In genomic region chr14:22184157-22185025, GRCh38 we compare ENCODE assay signal across 22 cellular contexts.
DNase-seq lines count a peak whose midpoint lies in the region; ATAC-seq and TF ChIP-seq lines count a peak whose summit lies in the region.
"Had no signal": no experiment of that assay in that cellular context is flagged by ENCODE, and none has a peak within 500 bp of the region (broad histone marks: within the 10 kb centered on the region; RNA-seq: fewer than 3 reads in every experiment).

No MANE protein-coding gene starts in this region.

- TF ChIP-seq CTCF in Calu3 (IDR thresholded peaks at IDR 0.05; ENCODE audit: unreplicated experiment), result no peak
- TF ChIP-seq CTCF in astrocyte of the spinal cord (IDR thresholded peaks at IDR 0.05; ENCODE audit: low read depth, low read length), result no peak

- CTCF ChIA-PET in Calu3 (lab: Charles Lee), result interaction anchor here (0.7 to 1.8 kb wide), 8 partner anchors 17 to 136 kb away, joined by 3 to 9 read pairs (median 4); no protein-coding TSS in a partner anchor

- no peaks in the 10 kb centered on the region for H3K9me3 ChIP-seq in T-helper 17 cell (ENCODE audit: control insufficient read depth, low read length, poor library complexity, severe bottlenecking)
- H3K9me3 ChIP-seq: body of pancreas, thoracic aorta had no signal

- no peaks in the 10 kb centered on the region for H3K9me3 Mint-ChIP-seq in Calu3 (ENCODE audit: low read depth, unreplicated experiment)
- H3K9me3 Mint-ChIP-seq: activated T-cell treated with anti-CD3 and anti-CD28 coated beads, Interleukin-2, amount 50 U/mL, for 72 hours; GM23338; stimulated activated memory B cell treated with anti-CD40 and anti-IgM and Interleukin-4, amounts not matched to agents 10 μg/mL and 1 μg/mL and 100 μg/mL, for 72 hours had no signal

- intact Hi-C loops in Calu3 (cut with micrococcal nuclease; ENCODE audit: unreplicated experiment), result no loop called here

- BruUV-seq in Calu3 (replicated peaks; lab: Mats Ljungman, UMichigan), result no TSS peak

- H3K4me3 ChIP-seq in astrocyte of the spinal cord (ENCODE audit: low read depth, low read length), result no peak overlapping the region
- H3K4me3 ChIP-seq: body of pancreas, GM12878, GM23338, thoracic aorta had no signal

- DNase-seq in Calu3 (peak; percentile 15), M059J (ENCODE audit: low read depth) (peak; percentile 34), astrocyte of the spinal cord (ENCODE audit: low read depth, low spot score) (peak; percentile 76), kidney tubule cell (ENCODE audit: low spot score) (peak; percentile 96), SIG-M5 (lab: John Stamatoyannopoulos, UW) (no peak), T-helper 17 cell (no peak)
- DNase-seq in stimulated activated CD4-positive, alpha-beta T cell treated with anti-CD3 and anti-CD28 coated beads, Interleukin-1b, Interleukin-23, amount 100 ng/mL, for 48 hours, result no peak
- DNase-seq: activated naive CD4-positive, alpha-beta T cell treated with anti-CD3 and anti-CD28 coated beads, Interleukin-2, amount 50 U/mL, for 16 hours; activated T-cell treated with anti-CD3 and anti-CD28 coated beads, Interleukin-2, amount 50 U/mL, for 72 hours; body of pancreas; C1 segment of cervical spinal cord; cortex of kidney; hippocampal formation; islet precursor cell; NCI-H1105 treated with DMSO at 0.1 percent for 48 hours; NCI-H2081 treated with DMSO at 0.1 percent for 48 hours; right cardiac atrium had no signal

- H3K27ac Mint-ChIP-seq in Calu3 (ENCODE audit: unreplicated experiment) (peak overlapping the region; percentile 10), T-helper 17 cell (no peak overlapping the region)
- H3K27ac Mint-ChIP-seq: activated T-cell treated with anti-CD3 and anti-CD28 coated beads, Interleukin-2, amount 50 U/mL, for 72 hours; GM23338; stimulated activated memory B cell treated with anti-CD40 and anti-IgM and Interleukin-4, amounts not matched to agents 10 μg/mL and 1 μg/mL and 100 μg/mL, for 72 hours had no signal

- H3K4me3 Mint-ChIP-seq in Calu3 (ENCODE audit: low read depth, unreplicated experiment), result no peak overlapping the region
- H3K4me3 Mint-ChIP-seq in T-helper 17 cell, result no peak overlapping the region
- H3K4me3 Mint-ChIP-seq: activated T-cell treated with anti-CD3 and anti-CD28 coated beads, Interleukin-2, amount 50 U/mL, for 72 hours; GM23338; stimulated activated memory B cell treated with anti-CD40 and anti-IgM and Interleukin-4, amounts not matched to agents 10 μg/mL and 1 μg/mL and 100 μg/mL, for 72 hours had no signal

- H3K36me3 Mint-ChIP-seq in Calu3 (ENCODE audit: insufficient read depth, unreplicated experiment) (no peaks in the 10 kb centered on the region), T-helper 17 cell (ENCODE audit: low read depth) (no peaks in the 10 kb centered on the region)
- H3K36me3 Mint-ChIP-seq: stimulated activated memory B cell treated with anti-CD40 and anti-IgM and Interleukin-4, amounts not matched to agents 10 μg/mL and 1 μg/mL and 100 μg/mL, for 72 hours had no signal

- ATAC-seq in GM21381 (IDR thresholded peaks at IDR 0.05; ENCODE audit: unreplicated experiment) (no peak), T-helper 17 cell (no peak)
- ATAC-seq: body of pancreas; GM23338; right cardiac atrium; stimulated activated memory B cell treated with anti-CD40 and anti-IgM and Interleukin-4, amounts not matched to agents 10 μg/mL and 1 μg/mL and 100 μg/mL, for 72 hours had no signal

- in situ Hi-C loops in astrocyte of the spinal cord (cut with HindIII; ENCODE audit: low sequenced_read_pairs), result no loop called here

- H3K4me1 Mint-ChIP-seq in Calu3 (ENCODE audit: low read depth, unreplicated experiment) (peaks cover 25% of the 10 kb centered on the region), T-helper 17 cell (no peaks in the 10 kb centered on the region)
- H3K4me1 Mint-ChIP-seq: GM23338; stimulated activated memory B cell treated with anti-CD40 and anti-IgM and Interleukin-4, amounts not matched to agents 10 μg/mL and 1 μg/mL and 100 μg/mL, for 72 hours had no signal

- H3K27me3 Mint-ChIP-seq in Calu3 (ENCODE audit: unreplicated experiment) (no peaks in the 10 kb centered on the region), T-helper 17 cell (no peaks in the 10 kb centered on the region)

Comparison
In these comparisons a context has a peak if more than half of its experiments do, and no peak if none do; other contexts are left out.
1. DNase-seq: peak in Calu3 (single experiment), M059J (single experiment), astrocyte of the spinal cord (single experiment) and kidney tubule cell (single experiment); none in stimulated activated CD4-positive, alpha-beta T cell treated with anti-CD3 and anti-CD28 coated beads, Interleukin-1b, Interleukin-23, amount 100 ng/mL, for 48 hours (single experiment), SIG-M5 (single experiment) and T-helper 17 cell (0 of 3).